Comparison of ENCODE assay signal across 8 cellular contexts in genomic region chr9:136587944-136588662, GRCh38. TPM values are rescaled to one million over a fixed set of nuclear protein-coding genes. Genes with fewer than 3 reads are reported as not detected.
DNase-seq lines count a peak whose midpoint lies in the region; ATAC-seq and TF ChIP-seq lines count a peak whose summit lies in the region.

No MANE protein-coding gene starts in this region.

- POLR2A ChIA-PET in A673 (lab: Charles Lee; ENCODE audit: low non-redundant PET) (interaction anchor here (0.6 kb wide), 2 partner anchors 14 to 149 kb away, joined by 3 to 6 read pairs; no protein-coding TSS in a partner anchor), HEK293 (lab: Yijun Ruan, JAX) (interaction anchor here (0.5 kb wide), 1 partner anchor 44 kb away, joined by 3 read pairs; no protein-coding TSS in a partner anchor)

- 7% methylated on average over 9 to 10 of the region's 22 CpGs for WGBS in mesodermal cell (ENCODE audit: insufficient coverage in 2 of 2), 2 experiments

- peak; percentile 97 for DNase-seq in A673 (ENCODE audit: low spot score)
- no peak for DNase-seq in activated naive CD8-positive, alpha-beta T cell treated with anti-CD3 and anti-CD28 coated beads, Interleukin-2, amount 50 U/mL, for 24 hours
- DNase-seq in HuH-7 (ENCODE audit: low spot score): no peak

- H3K4me3 ChIP-seq in A673 (ENCODE audit: low read depth, low read length, poor library complexity, severe bottlenecking) (peak overlapping the region; percentile 11), HEK293 (ENCODE audit: low read depth, low read length) (no peak overlapping the region), mesodermal cell (ENCODE audit: extremely low read depth, insufficient read depth, low read length, poor library complexity, severe bottlenecking) (no peak overlapping the region)

- H3K27me3 ChIP-seq in A673 (replicated peaks; ENCODE audit: insufficient read depth, low read depth, low read length, poor library complexity): no peaks in the 10 kb centered on the region

- no TSS peak for BruUV-seq in A673 (replicated peaks; lab: Mats Ljungman, UMichigan)

- H3K9me3 ChIP-seq in A673 (ENCODE audit: low read depth, low read length, poor library complexity, severe bottlenecking) (no peaks in the 10 kb centered on the region), HEK293 (ENCODE audit: control insufficient read depth, insufficient read depth, low read depth, low read length) (no peaks in the 10 kb centered on the region), mesodermal cell (ENCODE audit: control insufficient read depth, low read length) (no peaks in the 10 kb centered on the region)

- H3K36me3 Mint-ChIP-seq in activated naive CD8-positive, alpha-beta T cell treated with anti-CD3 and anti-CD28 coated beads, Interleukin-2, amount 50 U/mL, for 24 hours (ENCODE audit: low read depth): no peaks in the 10 kb centered on the region

- CTCF ChIA-PET in A673 (lab: Charles Lee): interaction anchor here (0.7 kb wide), 1 partner anchor 140 kb away, joined by 3 read pairs; no protein-coding TSS in a partner anchor
- CTCF ChIA-PET in HEK293 (lab: Yijun Ruan, JAX): interaction anchor here (0.6 to 1.2 kb wide), 2 partner anchors 42 to 128 kb away, joined by 3 to 6 read pairs; no protein-coding TSS in a partner anchor

- no peaks in the 10 kb centered on the region for H3K9me3 Mint-ChIP-seq in activated naive CD8-positive, alpha-beta T cell treated with anti-CD3 and anti-CD28 coated beads, Interleukin-2, amount 50 U/mL, for 24 hours

- H3K27ac ChIP-seq in A673 (ENCODE audit: low read depth, low read length, poor library complexity, severe bottlenecking): peak overlapping the region; percentile 86
- H3K27ac ChIP-seq in HEK293 (ENCODE audit: extremely low read depth, low read depth, low read length): no peak overlapping the region
- H3K27ac ChIP-seq in mesodermal cell (ENCODE audit: low read depth, low read length, severe bottlenecking): peak overlapping the region; percentile 98

- H3K4me1 ChIP-seq in A673 (ENCODE audit: insufficient read depth, low read length, poor library complexity, severe bottlenecking): peaks cover 31% of the 10 kb centered on the region
- H3K4me1 ChIP-seq in HEK293 (ENCODE audit: control insufficient read depth, insufficient read depth, low read length): no peaks in the 10 kb centered on the region
- peaks cover 29% of the 10 kb centered on the region for H3K4me1 ChIP-seq in mesodermal cell (ENCODE audit: control insufficient read depth, insufficient read depth, low read length, poor library complexity, severe bottlenecking)

- H3K4me1 Mint-ChIP-seq in activated naive CD8-positive, alpha-beta T cell treated with anti-CD3 and anti-CD28 coated beads, Interleukin-2, amount 50 U/mL, for 24 hours: peaks cover 18% of the 10 kb centered on the region

- H3K27ac Mint-ChIP-seq in activated naive CD8-positive, alpha-beta T cell treated with anti-CD3 and anti-CD28 coated beads, Interleukin-2, amount 50 U/mL, for 24 hours: peak overlapping the region; percentile 46

- peaks cover 2% of the 10 kb centered on the region for H3K27me3 Mint-ChIP-seq in activated naive CD8-positive, alpha-beta T cell treated with anti-CD3 and anti-CD28 coated beads, Interleukin-2, amount 50 U/mL, for 24 hours

- no peak for ATAC-seq in activated naive CD8-positive, alpha-beta T cell treated with anti-CD3 and anti-CD28 coated beads, Interleukin-2, amount 50 U/mL, for 24 hours
- ATAC-seq in GM18873 (IDR thresholded peaks at IDR 0.05; ENCODE audit: low FRiP score, unreplicated experiment): no peak
- no peak for ATAC-seq in GM19035 (IDR thresholded peaks at IDR 0.05; ENCODE audit: unreplicated experiment)
- no peak for ATAC-seq in HG03095 (IDR thresholded peaks at IDR 0.05; ENCODE audit: unreplicated experiment)

- TF ChIP-seq CTCF in A673 (conservative IDR thresholded peaks at IDR 0.05; ENCODE audit: low read depth, low read length) (no peak), HEK293 (tag by site-specific recombination; IDR thresholded peaks at IDR 0.05) (no peak)

- intact Hi-C loops in A673 (cut with micrococcal nuclease; ENCODE audit: unreplicated experiment): no loop called here

- H3K36me3 ChIP-seq in A673 (ENCODE audit: insufficient read depth, low read length, poor library complexity, severe bottlenecking) (no peaks in the 10 kb centered on the region), HEK293 (ENCODE audit: control insufficient read depth in 2 of 2, insufficient read depth in 1 of 2, low read length in 2 of 2) (no peaks in the 10 kb centered on the region), mesodermal cell (ENCODE audit: control insufficient read depth, insufficient read depth, low read length) (no peaks in the 10 kb centered on the region)

- no peak overlapping the region for H3K4me3 Mint-ChIP-seq in activated naive CD8-positive, alpha-beta T cell treated with anti-CD3 and anti-CD28 coated beads, Interleukin-2, amount 50 U/mL, for 24 hours

TF ChIP-seq in HEK293, 187 proteins besides CTCF, POLR2A, EP300 and RAD21:
- TF ChIP-seq ZIC2 (tag by site-specific recombination; IDR thresholded peaks at IDR 0.05): peak; percentile 52
- TF ChIP-seq GLIS2 (tag by site-specific recombination; IDR thresholded peaks at IDR 0.05): peak; percentile 47; the same call in 1 of the 2 replicates
- peak; percentile 39 for TF ChIP-seq PATZ1 (tag by site-specific recombination; IDR thresholded peaks at IDR 0.05)
- TF ChIP-seq GLIS1 (tag by site-specific recombination; IDR thresholded peaks at IDR 0.05): peak; percentile 76
- TF ChIP-seq MYNN (tag by site-specific recombination; IDR thresholded peaks at IDR 0.05; ENCODE audit: borderline replicate concordance): no peak

RNA-seq across cellular contexts. Expression of gene NOTCH1, which starts 42.3 kb away (rescaled TPM):
- total RNA-seq in A673 (2021): 37.2 and 50.2 TPM in 2 replicates
- 65.5 TPM for polyA plus RNA-seq in mesodermal cell (2013, experiment 1 of 2)
- 44.0 TPM for polyA plus RNA-seq in mesodermal cell (2013, experiment 2 of 2)
